In genomic region chr1:22413799-22414198, GRCh38 we compare ENCODE assay signal across 18 cellular contexts. TPM values are rescaled to one million over a fixed set of nuclear protein-coding genes. Genes with fewer than 3 reads are reported as not detected.
DNase-seq lines count a peak whose midpoint lies in the region; ATAC-seq and TF ChIP-seq lines count a peak whose summit lies in the region.
"Had no signal": no experiment of that assay in that cellular context is flagged by ENCODE, and none has a peak within 500 bp of the region (broad histone marks: within the 10 kb centered on the region; RNA-seq: fewer than 3 reads in every experiment).

No MANE protein-coding gene starts in this region.

- peak; percentile 77 for DNase-seq in DMS53 treated with DMSO at 0.1 percent for 48 hours (lab: John Stamatoyannopoulos, UW; ENCODE audit: unreplicated experiment)
- no peak for DNase-seq in PC-9
- peak in 1 of 3 donors; percentile 25 for DNase-seq in right lobe of liver
- DNase-seq in stomach: no peak
- no peak for DNase-seq in COLO829 (ENCODE audit: low spot score)
- DNase-seq: activated B cell treated with CpG ODN at 0.5 μM for 24 hours; activated CD4-positive, alpha-beta T cell treated with anti-CD3 and anti-CD28 coated beads, Interleukin-2, amount 50 U/mL, for 48 hours; activated T-cell treated with anti-CD3 and anti-CD28 coated beads for 4 hours; amniotic stem cell; caudate nucleus; erythroblast; foreskin melanocyte; hippocampal formation; NK-92 treated with Interleukin-12 subunit alpha and Interleukin-12 subunit beta, amount 100 ng/mL, for 24 hours had no signal

- CTCF ChIA-PET in PC-9 (lab: Charles Lee): no interaction called here

- H3K9me2 ChIP-seq in PC-9 (ENCODE audit: insufficient read depth): no peaks in the 10 kb centered on the region

- H3K27me3 ChIP-seq in PC-9 (ENCODE audit: insufficient read depth, low read depth) (no peaks in the 10 kb centered on the region), right lobe of liver (no peaks in the 10 kb centered on the region), stomach (peaks cover 0 to 19% (median 0%) of the 10 kb centered on the region in 3 donors)

- H3K4me1 ChIP-seq in PC-9 (replicated peaks; ENCODE audit: insufficient read depth): peaks cover 32% of the 10 kb centered on the region
- peaks cover 0 to 19% (median 7%) of the 10 kb centered on the region in 4 donors for H3K4me1 ChIP-seq in right lobe of liver
- H3K4me1 ChIP-seq in stomach: peaks cover 14 to 35% (median 30%) of the 10 kb centered on the region in 4 donors

- TF ChIP-seq POLR2A in right lobe of liver (IDR thresholded peaks at IDR 0.05) (no peak), stomach (IDR thresholded peaks at IDR 0.05) (no peak)

- intact Hi-C loops in PC-9 (cut with micrococcal nuclease; ENCODE audit: unreplicated experiment): loop anchor here (1.0 to 10.0 kb wide), 5 partner anchors 139 to 1149 kb away; partner anchors contain the start of gene RAP1GAP
- intact Hi-C loops in right lobe of liver (cut with DNase I): loop anchor here in 1 of 2 donors (10.0 kb wide), 2 partner anchors 279 to 309 kb away; no protein-coding TSS in a partner anchor
- intact Hi-C loops in stomach (cut with DNase I; ENCODE audit: low total_unique reads): no loop called here

- H3K36me3 ChIP-seq in PC-9 (ENCODE audit: low read depth) (no peaks in the 10 kb centered on the region), right lobe of liver (no peaks in the 10 kb centered on the region), stomach (no peaks in the 10 kb centered on the region)
- H3K36me3 ChIP-seq: suprapubic skin had no signal

- BruUV-seq in PC-9 (replicated peaks; lab: Mats Ljungman, UMichigan): no TSS peak

- no peak for TF ChIP-seq EP300 in stomach (IDR thresholded peaks at IDR 0.05)

- H3K27ac ChIP-seq in PC-9 (peak overlapping the region; percentile 75), right lobe of liver (peak overlapping the region in 2 of 3 donors; percentile 29 to 31), stomach (peak overlapping the region; percentile 56 to 80 (median 63))
- H3K27ac ChIP-seq: suprapubic skin had no signal

- POLR2A ChIA-PET in PC-9 (lab: Charles Lee; ENCODE audit: unreplicated experiment): no interaction called here

- H3K4me2 ChIP-seq in PC-9: peak overlapping the region; percentile 74

- no peaks in the 10 kb centered on the region for H3K79me2 ChIP-seq in PC-9 (ENCODE audit: low read depth)

- no peak overlapping the region for H2AFZ ChIP-seq in PC-9

- 50% methylated on average over 1 of the region's 1 CpG for WGBS in right lobe of liver (ENCODE audit: insufficient coverage, low coverage, low lambda C conversion rate, missing lambda C conversion rate)
- 0 to 46% (median 0%) methylated on average over 1 of the region's 1 CpG for WGBS in stomach, 5 donors

- no peak overlapping the region for H3K4me3 ChIP-seq in PC-9
- H3K4me3 ChIP-seq in right lobe of liver: no peak overlapping the region
- no peak overlapping the region for H3K4me3 ChIP-seq in stomach
- H3K4me3 ChIP-seq: lung, suprapubic skin had no signal

- ATAC-seq in right lobe of liver (no peak), GM21447 (IDR thresholded peaks at IDR 0.05; ENCODE audit: unreplicated experiment) (no peak), GM21390 (IDR thresholded peaks at IDR 0.05; ENCODE audit: unreplicated experiment) (no peak)

- H3F3A ChIP-seq in PC-9 (ENCODE audit: insufficient read depth, low read depth): peaks cover 25% of the 10 kb centered on the region; the same call in 1 of the 2 replicates

- H3K9me3 ChIP-seq in PC-9 (ENCODE audit: insufficient read depth, low read depth) (no peaks in the 10 kb centered on the region), right lobe of liver (no peaks in the 10 kb centered on the region), stomach (no peaks in the 10 kb centered on the region)
- H3K9me3 ChIP-seq: suprapubic skin had no signal

- no peaks in the 10 kb centered on the region for H4K20me1 ChIP-seq in PC-9 (ENCODE audit: insufficient read depth)

- TF ChIP-seq CTCF in PC-9 (conservative IDR thresholded peaks at IDR 0.05): no peak
- TF ChIP-seq CTCF in right lobe of liver (IDR thresholded peaks at IDR 0.05): no peak
- no peak for TF ChIP-seq CTCF in stomach (IDR thresholded peaks at IDR 0.05)

RNA-seq across cellular contexts. Expression of gene ZBTB40, which starts 37.9 kb away (rescaled TPM):
- total RNA-seq in PC-9 (2021): 13.7 and 21.4 TPM in 2 replicates
- 1 to 10 TPM; 6.2 to 7.6 (median 7.0) TPM for total RNA-seq in right lobe of liver
- 10 to 100 TPM; 11.0 to 39.3 (median 17.2) TPM for total RNA-seq in stomach
- 1 to 10 TPM; 2.1 to 4.2 (median 2.6) TPM for polyA plus RNA-seq in stomach
